In genomic region chr14:47300801-47301200, GRCh38 we compare ENCODE assay signal across 14 cellular contexts.
"Had no signal": no experiment of that assay in that cellular context is flagged by ENCODE, and none has a peak within 500 bp of the region (broad histone marks: within the 10 kb centered on the region; RNA-seq: fewer than 3 reads in every experiment).

No MANE protein-coding gene starts in this region.

- H3K36me3 ChIP-seq: pancreas, SJSA1, suprapubic skin had no signal

- DNase-seq: activated naive CD4-positive, alpha-beta T cell; activated naive CD8-positive, alpha-beta T cell treated with anti-CD3 and anti-CD28 coated beads, Interleukin-2, amount 10 ng/mL, durations not matched to agents 7 days and 5 days; anterior cingulate cortex; foreskin keratinocyte; immature natural killer cell; naive B cell; pancreas; stimulated activated CD4-positive, alpha-beta T cell treated with anti-CD3 and anti-CD28 coated beads, Interleukin-4, amount 100 ng/mL, for 1 hour; stimulated activated CD8-positive, alpha-beta memory T cell treated with anti-CD3 and anti-CD28 coated beads, Interleukin-4, amount 100 ng/mL, for 48 hours; stimulated activated naive CD8-positive, alpha-beta T cell treated with anti-CD3 and anti-CD28 coated beads, Interleukin-15, Interleukin-2, amounts not matched to agents 100 U/mL and 50 U/mL, for 24 hours; SW 1271 had no signal

- H3K27ac ChIP-seq: foreskin keratinocyte, pancreas, SJSA1, suprapubic skin had no signal

- H3K27me3 ChIP-seq: foreskin keratinocyte, pancreas, SJSA1, suprapubic skin had no signal

- H3K4me1 ChIP-seq: foreskin keratinocyte, pancreas, SJSA1, suprapubic skin had no signal

- H3K4me3 ChIP-seq: lung, pancreas, SJSA1, suprapubic skin had no signal
